22 cellular contexts compared by ENCODE assay signal in the genomic region with DNA sequence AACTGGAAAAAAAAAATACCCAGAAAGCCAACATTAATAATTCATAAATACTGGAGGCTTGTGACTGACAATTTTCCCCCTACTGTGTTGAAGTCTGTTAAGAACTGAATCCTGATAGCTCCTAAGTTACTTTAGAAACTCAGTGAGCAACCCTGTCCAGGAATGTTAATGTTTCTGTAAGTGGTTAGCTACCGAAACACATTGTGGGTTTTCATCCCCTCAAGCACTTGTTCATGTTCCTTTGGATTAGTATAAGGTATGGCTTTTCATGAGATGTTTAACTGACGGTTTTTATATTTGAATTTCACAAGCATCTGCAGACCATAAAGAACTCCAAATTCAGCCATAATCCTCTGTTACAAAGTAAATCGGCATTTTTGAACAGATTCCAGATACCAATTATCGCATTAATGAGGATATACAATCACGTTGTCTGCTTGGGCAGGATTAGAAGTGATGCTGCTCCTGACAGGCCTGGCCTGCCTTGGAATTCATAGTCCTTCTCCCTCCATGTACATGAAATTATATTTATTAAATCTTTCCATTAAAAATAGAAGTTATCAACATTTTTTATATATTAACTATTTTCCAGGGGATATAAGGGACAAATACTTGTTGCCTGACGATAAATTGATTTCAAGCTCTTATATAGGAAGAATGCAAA.
"Had no signal": no experiment of that assay in that cellular context is flagged by ENCODE, and none has a peak within 500 bp of the region (broad histone marks: within the 10 kb centered on the region; RNA-seq: fewer than 3 reads in every experiment).

No MANE protein-coding gene starts in this region.

- H3K9me3 ChIP-seq: breast epithelium, gastrocnemius medialis, ovary, thyroid gland had no signal

- ATAC-seq: esophagus mucosa, gastrocnemius medialis, T-cell had no signal

- FAIRE-seq: kidney had no signal

- H3K36me3 ChIP-seq: breast epithelium, gastrocnemius medialis, left ventricle myocardium inferior, ovary, thyroid gland had no signal

- H3K4me3 ChIP-seq: breast epithelium, gastrocnemius medialis, left ventricle myocardium inferior, ovary, thyroid gland had no signal

- H3K27ac Mint-ChIP-seq: activated B cell treated with CpG ODN at 0.5 μM for 24 hours; activated CD4-positive, alpha-beta memory T cell treated with anti-CD3 and anti-CD28 coated beads for 36 hours; activated naive CD8-positive, alpha-beta T cell treated with anti-CD3 and anti-CD28 coated beads for 36 hours; T-cell had no signal

- H3K4me1 Mint-ChIP-seq: activated B cell treated with CpG ODN at 0.5 μM for 24 hours; activated naive CD8-positive, alpha-beta T cell treated with anti-CD3 and anti-CD28 coated beads for 36 hours had no signal

- H3K27me3 Mint-ChIP-seq: activated B cell treated with CpG ODN at 0.5 μM for 24 hours; activated naive CD8-positive, alpha-beta T cell treated with anti-CD3 and anti-CD28 coated beads for 36 hours; T-cell had no signal

- H3K27ac ChIP-seq: breast epithelium, gastrocnemius medialis, left ventricle myocardium inferior, ovary, thyroid gland had no signal

- DNase-seq: activated B cell treated with CpG ODN at 0.5 μM for 24 hours; activated CD4-positive, alpha-beta memory T cell treated with anti-CD3 and anti-CD28 coated beads for 36 hours; activated CD4-positive, alpha-beta T cell treated with anti-CD3 and anti-CD28 coated beads for 4 hours; activated naive CD4-positive, alpha-beta T cell; activated naive CD8-positive, alpha-beta T cell treated with anti-CD3 and anti-CD28 coated beads for 36 hours; amniotic stem cell; cerebellar nuclear complex; cortex of kidney; effector CD4-positive, alpha-beta T cell; gastrocnemius medialis; head of caudate nucleus; kidney; left ventricle myocardium inferior; mammary epithelial cell; ovary; stimulated activated CD4-positive, alpha-beta T cell treated with anti-CD3 and anti-CD28 coated beads, Interleukin-2, amount 100 ng/mL, for 24 hours; stimulated activated naive CD4-positive, alpha-beta T cell treated with Interleukin-2 at 50 U/mL for 16 hours; T-cell; thyroid gland had no signal

- H3K27me3 ChIP-seq: breast epithelium, gastrocnemius medialis, ovary, thyroid gland had no signal

- H3K4me1 ChIP-seq: breast epithelium, gastrocnemius medialis, left ventricle myocardium inferior, thyroid gland had no signal

- H3K4me3 Mint-ChIP-seq: activated B cell treated with CpG ODN at 0.5 μM for 24 hours; activated CD4-positive, alpha-beta memory T cell treated with anti-CD3 and anti-CD28 coated beads for 36 hours; activated naive CD8-positive, alpha-beta T cell treated with anti-CD3 and anti-CD28 coated beads for 36 hours; neural crest cell; T-cell had no signal

- H3K36me3 Mint-ChIP-seq: activated CD4-positive, alpha-beta memory T cell treated with anti-CD3 and anti-CD28 coated beads for 36 hours; T-cell had no signal

- H3K9me3 Mint-ChIP-seq: activated CD4-positive, alpha-beta memory T cell treated with anti-CD3 and anti-CD28 coated beads for 36 hours; neural crest cell; T-cell had no signal
